In genomic region chr6:3722211-3722621, GRCh38 we compare ENCODE assay signal across 23 cellular contexts. TPM values are rescaled to one million over a fixed set of nuclear protein-coding genes. Genes with fewer than 3 reads are reported as not detected.
A peak's percentile ranks its signal among the peaks of the same experiment; 100 is the strongest.
DNase-seq lines count a peak whose midpoint lies in the region; ATAC-seq, FAIRE-seq and TF ChIP-seq lines count a peak whose summit lies in the region.
"Had no signal": no experiment of that assay in that cellular context is flagged by ENCODE, and none has a peak within 500 bp of the region (broad histone marks: within the 10 kb centered on the region; RNA-seq: fewer than 3 reads in every experiment).

No MANE protein-coding gene starts in this region.

- DNase-seq in H7 (peak; percentile 74), astrocyte of the spinal cord (ENCODE audit: low read depth, low spot score) (peak; percentile 70), fibroblast of villous mesenchyme (ENCODE audit: low read depth) (peak; percentile 36), osteocyte (ENCODE audit: extremely low spot score, unreplicated experiment) (no peak), NCI-H69 (lab: John Stamatoyannopoulos, UW) (no peak), D721Med (ENCODE audit: insufficient read length, low spot score) (no peak)
- DNase-seq: activated CD4-positive, alpha-beta T cell treated with anti-CD3 and anti-CD28 coated beads, Interleukin-2, amount 50 U/mL, for 48 hours; activated naive CD8-positive, alpha-beta T cell treated with anti-CD3 and anti-CD28 coated beads, Interleukin-2, amount 10 ng/mL, durations not matched to agents 7 days and 5 days; activated T-cell treated with anti-CD3 and anti-CD28 coated beads, Interleukin-2, amount 50 U/mL, for 48 hours; central memory CD4-positive, alpha-beta T cell; DMS153; MM.1S; NCI-H2029; NCI-H524; thyroid gland had no signal

- no peak overlapping the region for H3K4me3 ChIP-seq in H7 (ENCODE audit: insufficient read depth, low read depth, low read length)
- no peak overlapping the region for H3K4me3 ChIP-seq in astrocyte of the spinal cord (ENCODE audit: low read depth, low read length)
- H3K4me3 ChIP-seq in fibroblast of villous mesenchyme (ENCODE audit: low read depth, low read length), result no peak overlapping the region
- H3K4me3 ChIP-seq: BLaER1, skin epidermis, thyroid gland had no signal

- H3K36me3 Mint-ChIP-seq in osteocyte (ENCODE audit: unreplicated experiment), result peaks cover 47% of the 10 kb centered on the region
- H3K36me3 Mint-ChIP-seq: activated naive CD8-positive, alpha-beta T cell treated with anti-CD3 and anti-CD28 coated beads, Interleukin-2, amount 10 ng/mL, durations not matched to agents 7 days and 5 days had no signal

- H3K27ac Mint-ChIP-seq in osteocyte (ENCODE audit: unreplicated experiment), result peak overlapping the region; percentile 81
- H3K27ac Mint-ChIP-seq: activated naive CD8-positive, alpha-beta T cell treated with anti-CD3 and anti-CD28 coated beads, Interleukin-2, amount 10 ng/mL, durations not matched to agents 7 days and 5 days had no signal

- TF ChIP-seq CTCF in astrocyte of the spinal cord (IDR thresholded peaks at IDR 0.05; ENCODE audit: low read depth, low read length) (no peak), fibroblast of villous mesenchyme (IDR thresholded peaks at IDR 0.05; ENCODE audit: insufficient read depth, low read depth, low read length) (no peak), osteocyte (IDR thresholded peaks at IDR 0.05) (no peak), D721Med (IDR thresholded peaks at IDR 0.05; ENCODE audit: insufficient read depth, missing control alignments) (no peak)

- no peaks in the 10 kb centered on the region for H3K27me3 ChIP-seq in H7 (ENCODE audit: control insufficient read depth, insufficient read depth, low read length)
- H3K27me3 ChIP-seq: BLaER1, thyroid gland had no signal

- H3K36me3 ChIP-seq in H7 (replicated peaks; ENCODE audit: control insufficient read depth, insufficient read depth, low read length), result no peaks in the 10 kb centered on the region

- peaks cover 45% of the 10 kb centered on the region for H3K4me1 Mint-ChIP-seq in osteocyte (ENCODE audit: unreplicated experiment)

- no peaks in the 10 kb centered on the region for H3K27me3 Mint-ChIP-seq in osteocyte (ENCODE audit: unreplicated experiment)
- H3K27me3 Mint-ChIP-seq: activated naive CD8-positive, alpha-beta T cell treated with anti-CD3 and anti-CD28 coated beads, Interleukin-2, amount 10 ng/mL, durations not matched to agents 7 days and 5 days had no signal

- no peak for FAIRE-seq in D721Med (lab: Jason Lieb, UNC)
- FAIRE-seq: GM18507, GM19239, keratinocyte had no signal

- no peaks in the 10 kb centered on the region for H3K9me3 Mint-ChIP-seq in osteocyte (ENCODE audit: unreplicated experiment)
- H3K9me3 Mint-ChIP-seq: activated naive CD8-positive, alpha-beta T cell treated with anti-CD3 and anti-CD28 coated beads, Interleukin-2, amount 10 ng/mL, durations not matched to agents 7 days and 5 days had no signal

- peak overlapping the region; percentile 19 for H3K4me3 Mint-ChIP-seq in osteocyte (ENCODE audit: unreplicated experiment)
- H3K4me3 Mint-ChIP-seq: activated naive CD8-positive, alpha-beta T cell treated with anti-CD3 and anti-CD28 coated beads, Interleukin-2, amount 10 ng/mL, durations not matched to agents 7 days and 5 days had no signal

- in situ Hi-C loops in astrocyte of the spinal cord (cut with HindIII; ENCODE audit: low sequenced_read_pairs), result loop anchor here (25.0 kb wide), 1 partner anchor 435 kb away; no protein-coding TSS in a partner anchor

- ATAC-seq in GM21737 (IDR thresholded peaks at IDR 0.05; ENCODE audit: unreplicated experiment), result no peak
- ATAC-seq in GM18511 (IDR thresholded peaks at IDR 0.05; ENCODE audit: unreplicated experiment), result no peak
- ATAC-seq: SK-N-SH treated with all-trans-retinoic acid at 6 μM for 48 hours had no signal

RNA-seq across cellular contexts. Expression of gene PXDC1, which starts 29.3 kb away (rescaled TPM):
- 1.4 and 4.1 TPM in 2 replicates for total RNA-seq in H7 (2014; rRNA removed; shearing (Covaris generic))
- total RNA-seq in fibroblast of villous mesenchyme (82.1 and 92.4 TPM in 2 replicates), osteocyte (129 and 131 TPM in 2 replicates)

Comparison
In these comparisons a context has a peak if more than half of its experiments do, and no peak if none do; other contexts are left out.
1. DNase-seq: peak in H7 (single experiment), astrocyte of the spinal cord (single experiment) and fibroblast of villous mesenchyme (single experiment); none in osteocyte (single experiment), NCI-H69 (single experiment) and D721Med (single experiment).
2. RNA of gene PXDC1, which starts 29.3 kb away (total RNA-seq): 129 to 131 TPM in osteocyte and 82.1 to 92.4 TPM in fibroblast of villous mesenchyme; 1.4 to 4.1 TPM in H7; every median in the first group is over 10 times any median in the second.